8 cellular contexts compared by ENCODE assay signal in the genomic region with DNA sequence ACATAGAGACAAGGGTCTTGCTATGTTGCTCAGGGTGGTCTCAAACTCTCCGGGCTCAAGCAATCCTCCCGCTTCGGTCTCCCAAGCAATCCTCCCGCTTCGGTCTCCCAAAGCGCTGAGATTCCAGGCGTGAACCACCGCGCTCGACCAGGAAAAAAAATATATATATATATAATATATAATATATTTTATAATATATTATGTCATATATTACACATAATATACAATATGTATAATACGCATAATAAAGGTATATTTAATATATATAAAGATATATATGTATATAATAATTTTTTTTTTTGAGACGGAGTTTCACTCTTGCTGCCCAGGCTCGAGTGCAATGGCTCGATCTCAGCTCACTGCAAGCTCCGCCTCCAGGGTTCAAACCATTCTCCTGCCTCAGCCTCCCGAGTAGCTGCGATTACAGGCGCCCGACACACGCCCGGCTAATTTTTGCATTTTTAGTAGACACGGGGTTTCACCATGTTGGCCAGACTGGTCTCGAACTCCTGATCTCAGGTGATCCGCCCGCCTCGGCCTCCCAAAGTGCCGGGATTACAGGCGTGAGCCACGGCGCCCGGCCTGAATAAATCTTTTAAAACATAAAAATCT. TPM values are rescaled to one million over a fixed set of nuclear protein-coding genes. Genes with fewer than 3 reads are reported as not detected.
A peak's percentile ranks its signal among the peaks of the same experiment; 100 is the strongest.
DNase-seq lines count a peak whose midpoint lies in the region; ATAC-seq and TF ChIP-seq lines count a peak whose summit lies in the region.
"Not testable (repeated sequence)": the region's sequence is repeated elsewhere in the genome, so short reads cannot be mapped to it uniquely, and the experiment has no call there.

No MANE protein-coding gene starts in this region.

- not testable (repeated sequence) for H3K27me3 ChIP-seq in BLaER1 treated with 17β-estradiol and CSF1 and Interleukin-3, amounts not matched to agents 10 nM and 100 nM; GM23338 (ENCODE audit: insufficient read depth); SU-DHL-6 (ENCODE audit: low read length)

- H3K4me2 ChIP-seq in BLaER1 treated with 17β-estradiol and CSF1 and Interleukin-3, amounts not matched to agents 10 nM and 100 nM: 0 out of 22 replicates have a peak overlapping the region, but pooled peaks of 1 of the 11 experiments have one; percentile 40
- H3K4me2 ChIP-seq in GM23338; SU-DHL-6 (ENCODE audit: low read depth, low read length, poor library complexity, severe bottlenecking): not testable (repeated sequence)

- not testable (repeated sequence) for H3F3A ChIP-seq in GM23338 (replicated peaks; ENCODE audit: low read depth); SU-DHL-6 (ENCODE audit: insufficient read depth)

- peak overlapping the region; percentile 59; the same call in 2 of the 3 replicates for H3K4me3 Mint-ChIP-seq in GM23338
- peak overlapping the region; percentile 61 for H3K4me3 Mint-ChIP-seq in activated T-helper 2 cell treated with anti-CD3 and anti-CD28 coated beads, Interferon-gamma antibody, Interleukin-2, Interleukin-4, amounts not matched to agents 10 μg/mL and 5 μg/mL and 100 μg/mL, durations not matched to agents 14 hours and 24 hours and 36 hours (ENCODE audit: low read depth)
- H3K4me3 Mint-ChIP-seq in effector memory CD8-positive, alpha-beta T cell: not testable (repeated sequence)
- H3K4me3 Mint-ChIP-seq in stimulated activated effector memory CD8-positive, alpha-beta T cell treated with anti-CD3 and anti-CD28 coated beads, Interleukin-12 subunit alpha, Interleukin-12 subunit beta, amount 100 ng/mL, for 72 hours: peak overlapping the region; percentile 45

- H3K27me3 Mint-ChIP-seq in GM23338 (ENCODE audit: insufficient read depth, low read depth, poor library complexity); activated T-helper 2 cell treated with anti-CD3 and anti-CD28 coated beads, Interferon-gamma antibody, Interleukin-2, Interleukin-4, amounts not matched to agents 10 μg/mL and 5 μg/mL and 100 μg/mL, durations not matched to agents 14 hours and 24 hours and 36 hours (ENCODE audit: low read depth); effector memory CD8-positive, alpha-beta T cell: not testable (repeated sequence)

- not testable (repeated sequence) for H3K79me2 ChIP-seq in GM23338 (replicated peaks; ENCODE audit: insufficient read depth); SU-DHL-6 (ENCODE audit: insufficient read depth, low read length)

- not testable (repeated sequence) for H2AFZ ChIP-seq in GM23338; SU-DHL-6 (ENCODE audit: low read depth, low read length, severe bottlenecking)

- H3K4me3 ChIP-seq in BLaER1 treated with 17β-estradiol and CSF1 and Interleukin-3, amounts not matched to agents 10 nM and 100 nM: peak overlapping the region in 9 of 10 experiments; percentile 16 to 68 (median 44); a peak in 16 of 20 replicates
- not testable (repeated sequence) for H3K4me3 ChIP-seq in GM23338; SU-DHL-6 (ENCODE audit: insufficient read depth, low read length, poor library complexity, severe bottlenecking)

- not testable (repeated sequence) for H4K20me1 ChIP-seq in BLaER1 treated with 17β-estradiol and CSF1 and Interleukin-3, amounts not matched to agents 10 nM and 100 nM; GM23338 (replicated peaks; ENCODE audit: insufficient read depth); SU-DHL-6 (ENCODE audit: low read depth, low read length)

- H3K27ac ChIP-seq in BLaER1 treated with 17β-estradiol and CSF1 and Interleukin-3, amounts not matched to agents 10 nM and 100 nM: peak overlapping the region in 2 of 11 experiments; percentile 48 to 59; a peak in 7 of 22 replicates
- H3K27ac ChIP-seq in GM23338 (ENCODE audit: low read depth); SU-DHL-6 (ENCODE audit: low read depth, low read length): not testable (repeated sequence)
- peak overlapping the region; percentile 36 for H3K27ac ChIP-seq in KOPT-K1 (ENCODE audit: low read depth, low read length, poor library complexity, severe bottlenecking)

- not testable (repeated sequence) for H3K4me1 Mint-ChIP-seq in GM23338; activated T-helper 2 cell treated with anti-CD3 and anti-CD28 coated beads, Interferon-gamma antibody, Interleukin-2, Interleukin-4, amounts not matched to agents 10 μg/mL and 5 μg/mL and 100 μg/mL, durations not matched to agents 14 hours and 24 hours and 36 hours (ENCODE audit: low read depth); effector memory CD8-positive, alpha-beta T cell (ENCODE audit: low read depth in 2 of 2); stimulated activated effector memory CD8-positive, alpha-beta T cell treated with anti-CD3 and anti-CD28 coated beads, Interleukin-12 subunit alpha, Interleukin-12 subunit beta, amount 100 ng/mL, for 72 hours

- not testable (repeated sequence) for DNase-seq in GM23338 (ENCODE audit: low spot score); activated T-helper 2 cell treated with anti-CD3 and anti-CD28 coated beads, Interferon-gamma antibody, Interleukin-2, Interleukin-4, amounts not matched to agents 10 μg/mL and 5 μg/mL and 100 μg/mL, durations not matched to agents 14 hours and 24 hours and 36 hours (ENCODE audit: low spot score); effector memory CD8-positive, alpha-beta T cell; left lobe of liver (ENCODE audit: low spot score); stimulated activated effector memory CD8-positive, alpha-beta T cell treated with anti-CD3 and anti-CD28 coated beads, Interleukin-12 subunit alpha, Interleukin-12 subunit beta, amount 100 ng/mL, for 72 hours (ENCODE audit: low spot score in 2 of 2)

- H3K9ac ChIP-seq in BLaER1 treated with 17β-estradiol and CSF1 and Interleukin-3, amounts not matched to agents 10 nM and 100 nM: peak overlapping the region in 2 of 11 experiments; percentile 46 to 56; a peak in 3 of 22 replicates
- peak overlapping the region; percentile 62; the same call in 1 of the 2 replicates for H3K9ac ChIP-seq in SU-DHL-6 (ENCODE audit: low read length)

- ATAC-seq in GM23338 (peak; percentile 10; the same call in 1 of the 3 replicates), left lobe of liver (peak; percentile 20)
- peak; percentile 10 for ATAC-seq in effector memory CD8-positive, alpha-beta T cell (replicated peaks)
- peak; percentile 54 for ATAC-seq in stimulated activated effector memory CD8-positive, alpha-beta T cell treated with anti-CD3 and anti-CD28 coated beads, Interleukin-12 subunit alpha, Interleukin-12 subunit beta, amount 100 ng/mL, for 72 hours

- not testable (repeated sequence) for H3K4me1 ChIP-seq in BLaER1 treated with 17β-estradiol and CSF1 and Interleukin-3, amounts not matched to agents 10 nM and 100 nM; GM23338 (ENCODE audit: insufficient read depth)

- not testable (repeated sequence) for TF ChIP-seq CTCF in GM23338 (conservative IDR thresholded peaks at IDR 0.05; ENCODE audit: low read depth in 2 of 2); SU-DHL-6 (IDR thresholded peaks at IDR 0.05; ENCODE audit: insufficient read depth, low read length, poor library complexity, severe bottlenecking)

- not testable (repeated sequence) for H3K36me3 ChIP-seq in BLaER1 treated with 17β-estradiol and CSF1 and Interleukin-3, amounts not matched to agents 10 nM and 100 nM; GM23338 (ENCODE audit: insufficient read depth); KOPT-K1 (ENCODE audit: insufficient read depth, low read length); SU-DHL-6 (ENCODE audit: low read length)

- H3K9me2 ChIP-seq in GM23338 (ENCODE audit: insufficient read depth); SU-DHL-6 (replicated peaks; ENCODE audit: insufficient read depth, low read length): not testable (repeated sequence)

- not testable (repeated sequence) for H3K9me3 Mint-ChIP-seq in GM23338; activated T-helper 2 cell treated with anti-CD3 and anti-CD28 coated beads, Interferon-gamma antibody, Interleukin-2, Interleukin-4, amounts not matched to agents 10 μg/mL and 5 μg/mL and 100 μg/mL, durations not matched to agents 14 hours and 24 hours and 36 hours; effector memory CD8-positive, alpha-beta T cell; stimulated activated effector memory CD8-positive, alpha-beta T cell treated with anti-CD3 and anti-CD28 coated beads, Interleukin-12 subunit alpha, Interleukin-12 subunit beta, amount 100 ng/mL, for 72 hours

- not testable (repeated sequence) for H3K27ac Mint-ChIP-seq in GM23338; activated T-helper 2 cell treated with anti-CD3 and anti-CD28 coated beads, Interferon-gamma antibody, Interleukin-2, Interleukin-4, amounts not matched to agents 10 μg/mL and 5 μg/mL and 100 μg/mL, durations not matched to agents 14 hours and 24 hours and 36 hours; effector memory CD8-positive, alpha-beta T cell; stimulated activated effector memory CD8-positive, alpha-beta T cell treated with anti-CD3 and anti-CD28 coated beads, Interleukin-12 subunit alpha, Interleukin-12 subunit beta, amount 100 ng/mL, for 72 hours

- H3K36me3 Mint-ChIP-seq in GM23338 (ENCODE audit: low read depth); activated T-helper 2 cell treated with anti-CD3 and anti-CD28 coated beads, Interferon-gamma antibody, Interleukin-2, Interleukin-4, amounts not matched to agents 10 μg/mL and 5 μg/mL and 100 μg/mL, durations not matched to agents 14 hours and 24 hours and 36 hours (ENCODE audit: low read depth); stimulated activated effector memory CD8-positive, alpha-beta T cell treated with anti-CD3 and anti-CD28 coated beads, Interleukin-12 subunit alpha, Interleukin-12 subunit beta, amount 100 ng/mL, for 72 hours: not testable (repeated sequence)
- H3K36me3 Mint-ChIP-seq in effector memory CD8-positive, alpha-beta T cell (ENCODE audit: insufficient read depth): peaks cover 11% of the 10 kb centered on the region

- not testable (repeated sequence) for H3K9me3 ChIP-seq in BLaER1 treated with 17β-estradiol and CSF1 and Interleukin-3, amounts not matched to agents 10 nM and 100 nM (replicated peaks in 1 of 11); KOPT-K1 (ENCODE audit: insufficient read depth, low read length, poor library complexity, severe bottlenecking); SU-DHL-6 (ENCODE audit: insufficient read depth, low read length)

- intact Hi-C loops in activated T-helper 2 cell treated with anti-CD3 and anti-CD28 coated beads, Interferon-gamma antibody, Interleukin-2, Interleukin-4, amounts not matched to agents 10 μg/mL and 5 μg/mL and 100 μg/mL, durations not matched to agents 14 hours and 24 hours and 36 hours (cut with micrococcal nuclease): not testable (repeated sequence)

RNA-seq across cellular contexts. Expression of gene GTF2IRD2, which starts 38.2 kb away (rescaled TPM):
- 0.45 and 0.74 TPM in 2 replicates for total RNA-seq in GM23338 (2014; rRNA removed; shearing (Covaris generic))
- 11.1 and 14.6 TPM in 2 replicates for polyA plus RNA-seq in GM23338 (2016; fragmentation: Nextera tagmentation; extraction: Ambion mirVana)
- 7.2 and 10.0 TPM in 2 replicates for total RNA-seq in activated T-helper 2 cell treated with anti-CD3 and anti-CD28 coated beads, Interferon-gamma antibody, Interleukin-2, Interleukin-4, amounts not matched to agents 10 μg/mL and 5 μg/mL and 100 μg/mL, durations not matched to agents 14 hours and 24 hours and 36 hours
- 6.3 TPM for total RNA-seq in left lobe of liver
